ENCODE assay signal across 2 cellular contexts in genomic region chrX:107654778-107655761, GRCh38.
TF ChIP-seq lines count a peak whose summit lies in the region.

No MANE protein-coding gene starts in this region.

TF ChIP-seq in IMR-90, 13 proteins besides CTCF, POLR2A, EP300 and RAD21:
- TF ChIP-seq RCOR1 (IDR thresholded peaks at IDR 0.05; ENCODE audit: insufficient replicate concordance, low read length) (no peak), MAFK (IDR thresholded peaks at IDR 0.05; ENCODE audit: low read depth, low read length) (peak; percentile 79), CHD1 (IDR thresholded peaks at IDR 0.05; ENCODE audit: low read depth, low read length) (no peak), ELK1 (IDR thresholded peaks at IDR 0.05; ENCODE audit: borderline replicate concordance, low read depth, low read length) (no peak), CEBPB (IDR thresholded peaks at IDR 0.05; ENCODE audit: low read depth, low read length) (peak; percentile 87), SMC3 (IDR thresholded peaks at IDR 0.05; ENCODE audit: low read depth, low read length) (peak; percentile 26; the same call in 1 of the 2 replicates)

TF ChIP-seq in GM12878, 131 proteins besides CTCF, POLR2A, EP300 and RAD21:
- no peak for TF ChIP-seq EZH2 (IDR thresholded peaks at IDR 0.05; ENCODE audit: borderline replicate concordance, control insufficient read depth, low read depth, low read length)
- no peak for TF ChIP-seq RFX5 (IDR thresholded peaks at IDR 0.05; ENCODE audit: low read depth, low read length)
- TF ChIP-seq CEBPB (IDR thresholded peaks at IDR 0.05; ENCODE audit: borderline replicate concordance in 1 of 2, low read depth in 2 of 2, low read length in 2 of 2): no peak
- TF ChIP-seq CREB1 (IDR thresholded peaks at IDR 0.05; ENCODE audit: low read depth): peak; percentile 18; the same call in 1 of the 2 replicates
- no peak for TF ChIP-seq CHD4 (IDR thresholded peaks at IDR 0.05)
- no peak for TF ChIP-seq CBX3 (IDR thresholded peaks at IDR 0.05; ENCODE audit: borderline replicate concordance, low read depth)
- no peak for TF ChIP-seq IRF5 (IDR thresholded peaks at IDR 0.05; ENCODE audit: borderline replicate concordance)
- peak; percentile 32 for TF ChIP-seq PKNOX1 (IDR thresholded peaks at IDR 0.05)
- TF ChIP-seq SMC3 (IDR thresholded peaks at IDR 0.05; ENCODE audit: borderline replicate concordance, low read length): peak; percentile 51
- TF ChIP-seq MEF2B (IDR thresholded peaks at IDR 0.05; ENCODE audit: partially characterized antibody, poor library complexity, severe bottlenecking): no peak
- no peak for TF ChIP-seq USF2 (IDR thresholded peaks at IDR 0.05; ENCODE audit: borderline replicate concordance, low read depth, low read length)
- no peak for TF ChIP-seq LARP7 (IDR thresholded peaks at IDR 0.05)
- TF ChIP-seq RELB (IDR thresholded peaks at IDR 0.05; ENCODE audit: low read depth): no peak
- TF ChIP-seq MAX (IDR thresholded peaks at IDR 0.05; ENCODE audit: low read depth, low read length): no peak
- TF ChIP-seq TCF3 (IDR thresholded peaks at IDR 0.05; ENCODE audit: borderline replicate concordance, insufficient read depth, low read depth, low read length): 0 out of 2 replicates have a peak, but pooled peaks have one; percentile 69
